Comparison of ENCODE assay signal across 33 cellular contexts in the genomic region with DNA sequence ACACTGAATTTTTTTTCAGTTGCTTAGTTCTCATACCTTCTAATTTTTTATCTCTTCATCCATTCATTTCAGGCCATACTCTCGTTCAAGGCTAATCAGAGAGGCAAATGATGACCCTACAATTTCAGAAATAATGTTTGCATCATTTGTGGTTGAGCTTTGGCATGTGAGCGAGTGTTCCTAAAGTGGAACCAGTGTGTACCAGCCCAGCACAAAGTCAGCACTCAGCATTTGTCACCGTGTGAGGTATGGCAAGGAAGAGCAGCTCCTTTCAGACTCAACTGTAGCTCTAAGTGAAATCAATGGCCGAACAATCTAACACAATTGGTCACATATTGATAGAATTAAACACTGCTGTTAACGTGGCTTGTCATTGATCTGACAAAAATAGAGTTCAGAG.
"Had no signal": no experiment of that assay in that cellular context is flagged by ENCODE, and none has a peak within 500 bp of the region (broad histone marks: within the 10 kb centered on the region; RNA-seq: fewer than 3 reads in every experiment).

No MANE protein-coding gene starts in this region.

- H3K27me3 ChIP-seq: body of pancreas, brain microvascular endothelial cell had no signal

- FAIRE-seq: astrocyte, TTC549 had no signal

- H3K27ac ChIP-seq: adrenal gland, brain microvascular endothelial cell, breast epithelium, VCaP had no signal

- DNase-seq: activated B cell treated with CpG ODN at 0.5 μM for 24 hours; activated CD4-positive, alpha-beta memory T cell treated with anti-CD3 and anti-CD28 coated beads for 36 hours; activated CD4-positive, alpha-beta T cell treated with anti-CD3 and anti-CD28 coated beads for 4 hours; activated CD4-positive, alpha-beta T cell treated with anti-CD3 and anti-CD28 coated beads, Interleukin-2, amount 10 ng/mL, durations not matched to agents 24 days and 14 days; activated CD4-positive, alpha-beta T cell treated with anti-CD3 and anti-CD28 coated beads, Interleukin-2, amount 50 U/mL, for 1 hour; activated CD4-positive, alpha-beta T cell treated with anti-CD3 and anti-CD28 coated beads, Interleukin-2, amount 50 U/mL, for 4 hours; activated CD4-positive, CD25-positive, alpha-beta regulatory T cell treated with anti-CD3 and anti-CD28 coated beads, Interleukin-2, amount 50 U/mL, for 72 hours; activated CD8-positive, alpha-beta memory T cell treated with anti-CD3 and anti-CD28 coated beads, Interleukin-2, amount 50 U/mL, for 4 hours; activated CD8-positive, alpha-beta T cell treated with anti-CD3 and anti-CD28 coated beads for 36 hours; activated effector memory CD4-positive, alpha-beta T cell treated with anti-CD3 and anti-CD28 coated beads, Interleukin-2, amount 50 U/mL, for 16 hours; activated gamma-delta T cell treated with Interleukin-2 at 50 U/mL for 16 hours; activated naive CD4-positive, alpha-beta T cell; activated naive CD4-positive, alpha-beta T cell treated with anti-CD3 and anti-CD28 coated beads for 36 hours; activated naive CD4-positive, alpha-beta T cell treated with anti-CD3 and anti-CD28 coated beads, Interleukin-2, amount 50 U/mL, for 16 hours; activated naive CD8-positive, alpha-beta T cell treated with anti-CD3 and anti-CD28 coated beads for 36 hours; activated T-cell treated with anti-CD3 and anti-CD28 coated beads for 4 hours; activated T-cell treated with anti-CD3 and anti-CD28 coated beads, Interleukin-2, amount 50 U/mL, for 1 hour; activated T-cell treated with anti-CD3 and anti-CD28 coated beads, Interleukin-2, amount 50 U/mL, for 4 hours; activated T-cell treated with anti-CD3 and anti-CD28 coated beads, Interleukin-2, amount 50 U/mL, for 72 hours; adrenal gland; amniotic stem cell; aorta; body of pancreas; brain microvascular endothelial cell; central memory CD4-positive, alpha-beta T cell; T-helper 2 cell; T-helper 9 cell had no signal

- H3K9me3 ChIP-seq: adrenal gland, body of pancreas, breast epithelium had no signal

- H3K4me3 ChIP-seq: adrenal gland, body of pancreas, breast epithelium had no signal

- ATAC-seq: activated CD8-positive, alpha-beta T cell treated with anti-CD3 and anti-CD28 coated beads for 36 hours; activated naive CD4-positive, alpha-beta T cell treated with anti-CD3 and anti-CD28 coated beads, Interleukin-2, amount 50 U/mL, for 72 hours; activated T-cell treated with anti-CD3 and anti-CD28 coated beads, Interleukin-2, amount 50 U/mL, for 4 hours; activated T-helper 17 cell treated with anti-CD3 and anti-CD28 coated beads, Interleukin-2, amount 50 U/mL, for 72 hours had no signal

- H3K4me1 ChIP-seq: adrenal gland, breast epithelium had no signal

- H3K36me3 ChIP-seq: adrenal gland, brain microvascular endothelial cell, breast epithelium had no signal
